ENCODE assay signal across 16 cellular contexts in genomic region chr16:76277099-76278030, GRCh38. TPM values are rescaled to one million over a fixed set of nuclear protein-coding genes. Genes with fewer than 3 reads are reported as not detected.
DNase-seq lines count a peak whose midpoint lies in the region; ATAC-seq, FAIRE-seq and TF ChIP-seq lines count a peak whose summit lies in the region.
"Had no signal": no experiment of that assay in that cellular context is flagged by ENCODE, and none has a peak within 500 bp of the region (broad histone marks: within the 10 kb centered on the region; RNA-seq: fewer than 3 reads in every experiment).

Gene CNTNAP4, plus strand, starts transcription at chr16:76277401. Its CDS starts 262 bp downstream, at chr16:76277663.

- no peak within 1 kb of the TSS for H3K27ac Mint-ChIP-seq in astrocyte (ENCODE audit: unreplicated experiment)
- no peak within 1 kb of the TSS for H3K27ac Mint-ChIP-seq in stimulated activated memory B cell treated with anti-CD40 and anti-IgM and Interleukin-4, amounts not matched to agents 10 μg/mL and 1 μg/mL and 100 μg/mL, for 72 hours
- H3K27ac Mint-ChIP-seq: activated CD4-positive, alpha-beta T cell treated with anti-CD3 and anti-CD28 coated beads, Interleukin-2, amount 10 ng/mL, durations not matched to agents 24 days and 14 days; dendritic cell treated with granulocyte-macrophage colony-stimulating factor and Interleukin-4, amounts not matched to agents 40 ng/mL and 50 ng/mL, for 4 days; IgD-negative memory B cell had no signal

- H3K9ac ChIP-seq in astrocyte (ENCODE audit: low read length) (no peak within 1 kb of the TSS), smooth muscle cell (ENCODE audit: low read depth) (no peak within 1 kb of the TSS)

- H3K4me3 Mint-ChIP-seq in astrocyte (ENCODE audit: unreplicated experiment) = no peak within 1 kb of the TSS
- H3K4me3 Mint-ChIP-seq in stimulated activated memory B cell treated with anti-CD40 and anti-IgM and Interleukin-4, amounts not matched to agents 10 μg/mL and 1 μg/mL and 100 μg/mL, for 72 hours = no peak within 1 kb of the TSS
- H3K4me3 Mint-ChIP-seq: activated CD4-positive, alpha-beta T cell treated with anti-CD3 and anti-CD28 coated beads, Interleukin-2, amount 10 ng/mL, durations not matched to agents 24 days and 14 days; dendritic cell treated with granulocyte-macrophage colony-stimulating factor and Interleukin-4, amounts not matched to agents 40 ng/mL and 50 ng/mL, for 4 days; IgD-negative memory B cell had no signal

- no peaks in the 10 kb centered on the region for H3F3A ChIP-seq in smooth muscle cell (ENCODE audit: low read depth)

- ATAC-seq in stimulated activated memory B cell treated with anti-CD40 and anti-IgM and Interleukin-4, amounts not matched to agents 10 μg/mL and 1 μg/mL and 100 μg/mL, for 72 hours = no peak
- ATAC-seq: stimulated activated naive CD8-positive, alpha-beta T cell treated with anti-CD3 and anti-CD28 coated beads, Interleukin-15, Interleukin-2, amounts not matched to agents 100 U/mL and 50 U/mL, for 24 hours had no signal

- peak within 1 kb of the TSS; percentile 29 for H3K4me2 ChIP-seq in astrocyte (ENCODE audit: low read length)
- H3K4me2 ChIP-seq in smooth muscle cell = peak within 1 kb of the TSS; percentile 66

- H3K4me3 ChIP-seq in astrocyte (ENCODE audit: insufficient read depth, low read depth, low read length) = no peak within 1 kb of the TSS
- H3K4me3 ChIP-seq in smooth muscle cell = peak within 1 kb of the TSS; percentile 19
- H3K4me3 ChIP-seq in Peyer's patch = no peak within 1 kb of the TSS
- H3K4me3 ChIP-seq: SJSA1 had no signal

- H3K27ac ChIP-seq in astrocyte (ENCODE audit: low read depth, low read length) (no peak within 1 kb of the TSS), smooth muscle cell (ENCODE audit: low read depth) (no peak within 1 kb of the TSS), Peyer's patch (no peak within 1 kb of the TSS)
- H3K27ac ChIP-seq: SJSA1 had no signal

- H3K9me3 ChIP-seq in astrocyte (ENCODE audit: insufficient read depth, low read depth, low read length) (no peaks in the 10 kb centered on the region), smooth muscle cell (replicated peaks; ENCODE audit: low read depth) (no peaks in the 10 kb centered on the region), Peyer's patch (no peaks in the 10 kb centered on the region)
- H3K9me3 ChIP-seq: SJSA1 had no signal

- peaks cover 3% of the 10 kb centered on the region for H3K9me3 Mint-ChIP-seq in astrocyte (ENCODE audit: unreplicated experiment)
- no peaks in the 10 kb centered on the region for H3K9me3 Mint-ChIP-seq in stimulated activated memory B cell treated with anti-CD40 and anti-IgM and Interleukin-4, amounts not matched to agents 10 μg/mL and 1 μg/mL and 100 μg/mL, for 72 hours
- H3K9me3 Mint-ChIP-seq: activated CD4-positive, alpha-beta T cell treated with anti-CD3 and anti-CD28 coated beads, Interleukin-2, amount 10 ng/mL, durations not matched to agents 24 days and 14 days; dendritic cell treated with granulocyte-macrophage colony-stimulating factor and Interleukin-4, amounts not matched to agents 40 ng/mL and 50 ng/mL, for 4 days had no signal

- H3K4me1 Mint-ChIP-seq in astrocyte (ENCODE audit: low read depth, unreplicated experiment) = no peaks in the 10 kb centered on the region
- peaks cover 5% of the 10 kb centered on the region for H3K4me1 Mint-ChIP-seq in stimulated activated memory B cell treated with anti-CD40 and anti-IgM and Interleukin-4, amounts not matched to agents 10 μg/mL and 1 μg/mL and 100 μg/mL, for 72 hours
- H3K4me1 Mint-ChIP-seq: activated CD4-positive, alpha-beta T cell treated with anti-CD3 and anti-CD28 coated beads, Interleukin-2, amount 10 ng/mL, durations not matched to agents 24 days and 14 days; IgD-negative memory B cell had no signal

- H3K27me3 ChIP-seq in astrocyte (ENCODE audit: insufficient read depth, low read length) = peaks cover 2% of the 10 kb centered on the region
- peaks cover 15% of the 10 kb centered on the region for H3K27me3 ChIP-seq in smooth muscle cell (ENCODE audit: low read depth)
- no peaks in the 10 kb centered on the region for H3K27me3 ChIP-seq in Peyer's patch
- H3K27me3 ChIP-seq: SJSA1 had no signal

- WGBS in smooth muscle cell (ENCODE audit: low lambda C conversion rate) = 36% methylated on average over 21 of the region's 22 CpGs

- H3K79me2 ChIP-seq in astrocyte (ENCODE audit: insufficient read depth, low read length) (no peaks in the 10 kb centered on the region), smooth muscle cell (ENCODE audit: low read depth) (no peaks in the 10 kb centered on the region)

- H2AFZ ChIP-seq in astrocyte (ENCODE audit: low read depth, low read length) = peak within 1 kb of the TSS; percentile 32
- H2AFZ ChIP-seq in smooth muscle cell (ENCODE audit: low read depth) = peak within 1 kb of the TSS; percentile 25

- DNase-seq in NCI-H524 (lab: John Stamatoyannopoulos, UW) (peak; percentile 23 to 65), NCI-H524 treated with DMSO at 0.1 percent for 48 hours (lab: John Stamatoyannopoulos, UW) (no peak), astrocyte (ENCODE audit: low read depth) (no peak), islet precursor cell (peak; percentile 65), smooth muscle cell (lab: John Stamatoyannopoulos, UW; ENCODE audit: unreplicated experiment) (no peak), epidermal melanocyte (ENCODE audit: insufficient read length, low spot score) (no peak), Peyer's patch (no peak)
- DNase-seq: activated CD4-positive, alpha-beta T cell treated with anti-CD3 and anti-CD28 coated beads, Interleukin-2, amount 10 ng/mL, durations not matched to agents 24 days and 14 days; activated naive CD4-positive, alpha-beta T cell treated with Interleukin-2 at 50 U/mL for 16 hours; stimulated activated naive CD8-positive, alpha-beta T cell treated with anti-CD3 and anti-CD28 coated beads, Interleukin-15, Interleukin-2, amounts not matched to agents 100 U/mL and 50 U/mL, for 24 hours had no signal

- peaks cover 8% of the 10 kb centered on the region for H3K27me3 Mint-ChIP-seq in astrocyte (ENCODE audit: low read depth, unreplicated experiment)
- peaks cover 17% of the 10 kb centered on the region for H3K27me3 Mint-ChIP-seq in stimulated activated memory B cell treated with anti-CD40 and anti-IgM and Interleukin-4, amounts not matched to agents 10 μg/mL and 1 μg/mL and 100 μg/mL, for 72 hours
- H3K27me3 Mint-ChIP-seq: activated CD4-positive, alpha-beta T cell treated with anti-CD3 and anti-CD28 coated beads, Interleukin-2, amount 10 ng/mL, durations not matched to agents 24 days and 14 days had no signal

- no peaks in the 10 kb centered on the region for H4K20me1 ChIP-seq in astrocyte (ENCODE audit: insufficient read depth, low read length)
- H4K20me1 ChIP-seq in smooth muscle cell (ENCODE audit: low read depth) = no peaks in the 10 kb centered on the region

- FAIRE-seq in astrocyte (lab: Jason Lieb, UNC) = no peak

- H3K4me1 ChIP-seq in astrocyte (ENCODE audit: insufficient read depth, low read length) (no peaks in the 10 kb centered on the region), smooth muscle cell (ENCODE audit: low read depth) (peaks cover 4% of the 10 kb centered on the region), Peyer's patch (no peaks in the 10 kb centered on the region)

- TF ChIP-seq CTCF in astrocyte (IDR thresholded peaks at IDR 0.05; ENCODE audit: insufficient read depth, low read depth, low read length) (no peak), smooth muscle cell (IDR thresholded peaks at IDR 0.05; ENCODE audit: borderline replicate concordance, insufficient read depth, poor library complexity, severe bottlenecking) (no peak), Peyer's patch (IDR thresholded peaks at IDR 0.05) (no peak)

- H3K36me3 ChIP-seq in astrocyte (ENCODE audit: insufficient read depth, low read length) (no peaks in the 10 kb centered on the region), smooth muscle cell (ENCODE audit: low read depth) (no peaks in the 10 kb centered on the region), Peyer's patch (no peaks in the 10 kb centered on the region)
- H3K36me3 ChIP-seq: SJSA1 had no signal

- TF ChIP-seq POLR2A in Peyer's patch (IDR thresholded peaks at IDR 0.05) = no peak

- H3K36me3 Mint-ChIP-seq in astrocyte (ENCODE audit: low read depth, unreplicated experiment) = no peaks in the 10 kb centered on the region
- H3K36me3 Mint-ChIP-seq in stimulated activated memory B cell treated with anti-CD40 and anti-IgM and Interleukin-4, amounts not matched to agents 10 μg/mL and 1 μg/mL and 100 μg/mL, for 72 hours = no peaks in the 10 kb centered on the region
- H3K36me3 Mint-ChIP-seq: IgD-negative memory B cell had no signal

RNA-seq across cellular contexts. Expression of gene CNTNAP4, which starts in this region (rescaled TPM):
- not detected in 2 replicates for total RNA-seq in astrocyte
- total RNA-seq in smooth muscle cell = 0.13 and 0.81 TPM in 2 replicates
- 0.25 TPM in 1 of 2 replicates, not detected in the other for polyA plus RNA-seq in smooth muscle cell
- not detected for total RNA-seq in Peyer's patch
- total RNA-seq: activated CD4-positive, alpha-beta T cell treated with anti-CD3 and anti-CD28 coated beads, Interleukin-2, amount 10 ng/mL, durations not matched to agents 24 days and 14 days; glomerular endothelial cell; SJSA1 had no signal
- polyA plus RNA-seq: AG04450, IgD-negative memory B cell had no signal

Comparison
In these comparisons a context has a peak if more than half of its experiments do, and no peak if none do; other contexts are left out.
1. DNase-seq: peak in NCI-H524 (2 of 2) and islet precursor cell (single experiment); none in NCI-H524 treated with DMSO at 0.1 percent for 48 hours (single experiment), astrocyte (single experiment), smooth muscle cell (single experiment), epidermal melanocyte (single experiment) and Peyer's patch (0 of 3).